In the genomic region with DNA sequence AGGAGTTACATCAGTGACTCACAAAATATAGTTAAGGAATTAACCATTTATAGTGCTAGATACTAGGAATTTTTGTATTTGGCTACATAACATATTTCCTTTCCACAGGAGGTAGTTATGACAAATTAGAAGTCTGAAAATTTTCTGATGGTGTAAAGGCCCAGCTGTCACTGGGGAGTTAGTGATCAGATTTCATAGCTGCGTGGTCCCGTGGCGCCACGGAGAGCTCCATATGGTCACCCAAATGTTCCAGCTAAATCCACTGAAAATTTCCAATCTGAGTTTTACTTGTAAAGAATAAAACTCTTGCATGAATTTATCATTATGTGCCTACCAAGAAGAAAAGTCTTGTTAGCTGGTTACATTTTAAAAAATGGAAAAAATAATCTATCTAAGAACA, we compare ENCODE assay signal across 13 cellular contexts.
"Had no signal": no experiment of that assay in that cellular context is flagged by ENCODE, and none has a peak within 500 bp of the region (broad histone marks: within the 10 kb centered on the region; RNA-seq: fewer than 3 reads in every experiment).

No MANE protein-coding gene starts in this region.

- H3K9me3 Mint-ChIP-seq: activated naive CD8-positive, alpha-beta T cell treated with anti-CD3 and anti-CD28 coated beads, Interleukin-2, amount 10 ng/mL, durations not matched to agents 7 days and 5 days; type B pancreatic cell had no signal

- H3K36me3 Mint-ChIP-seq: activated naive CD8-positive, alpha-beta T cell treated with anti-CD3 and anti-CD28 coated beads, Interleukin-2, amount 10 ng/mL, durations not matched to agents 7 days and 5 days; naive thymus-derived CD4-positive, alpha-beta T cell; type B pancreatic cell had no signal

- H3K27ac Mint-ChIP-seq: activated naive CD8-positive, alpha-beta T cell treated with anti-CD3 and anti-CD28 coated beads, Interleukin-2, amount 10 ng/mL, durations not matched to agents 7 days and 5 days; naive thymus-derived CD4-positive, alpha-beta T cell; T-helper 2 cell treated with Interferon-gamma antibody and Interleukin-4, amounts not matched to agents 5 μg/mL and 100 μg/mL, for 36 hours; type B pancreatic cell had no signal

- H3K4me1 Mint-ChIP-seq: activated naive CD8-positive, alpha-beta T cell treated with anti-CD3 and anti-CD28 coated beads, Interleukin-2, amount 10 ng/mL, durations not matched to agents 7 days and 5 days; naive thymus-derived CD4-positive, alpha-beta T cell had no signal

- H3K4me3 Mint-ChIP-seq: activated naive CD8-positive, alpha-beta T cell treated with anti-CD3 and anti-CD28 coated beads, Interleukin-2, amount 10 ng/mL, durations not matched to agents 7 days and 5 days; naive thymus-derived CD4-positive, alpha-beta T cell; T-helper 2 cell treated with Interferon-gamma antibody and Interleukin-4, amounts not matched to agents 5 μg/mL and 100 μg/mL, for 36 hours; type B pancreatic cell had no signal

- ATAC-seq: activated CD4-positive, CD25-positive, alpha-beta regulatory T cell treated with anti-CD3 and anti-CD28 coated beads, Interleukin-2, amount 50 U/mL, for 24 hours; heart right ventricle; naive thymus-derived CD4-positive, alpha-beta T cell had no signal

- DNase-seq: activated naive CD4-positive, alpha-beta T cell; activated naive CD8-positive, alpha-beta T cell treated with anti-CD3 and anti-CD28 coated beads, Interleukin-2, amount 10 ng/mL, durations not matched to agents 7 days and 5 days; activated T-cell treated with anti-CD3 and anti-CD28 coated beads for 4 hours; heart right ventricle; midbrain; naive thymus-derived CD4-positive, alpha-beta T cell; stimulated activated CD4-positive, alpha-beta T cell treated with anti-CD3 and anti-CD28 coated beads, Interleukin-15, amount 100 ng/mL, for 24 hours; stimulated activated CD4-positive, alpha-beta T cell treated with anti-CD3 and anti-CD28 coated beads, Interleukin-4, amount 100 ng/mL, for 24 hours; stimulated activated naive CD4-positive, alpha-beta T cell treated with Interleukin-2 at 50 U/mL for 16 hours; SW 1271 had no signal

- H3K27me3 Mint-ChIP-seq: activated naive CD8-positive, alpha-beta T cell treated with anti-CD3 and anti-CD28 coated beads, Interleukin-2, amount 10 ng/mL, durations not matched to agents 7 days and 5 days; naive thymus-derived CD4-positive, alpha-beta T cell; type B pancreatic cell had no signal
